17 cellular contexts compared by ENCODE assay signal in genomic region chr6:11754625-11755289, GRCh38. TPM values are rescaled to one million over a fixed set of nuclear protein-coding genes. Genes with fewer than 3 reads are reported as not detected.
DNase-seq lines count a peak whose midpoint lies in the region; ATAC-seq and TF ChIP-seq lines count a peak whose summit lies in the region.
"Had no signal": no experiment of that assay in that cellular context is flagged by ENCODE, and none has a peak within 500 bp of the region (broad histone marks: within the 10 kb centered on the region; RNA-seq: fewer than 3 reads in every experiment).

No MANE protein-coding gene starts in this region.

- TF ChIP-seq CTCF in Peyer's patch (IDR thresholded peaks at IDR 0.05) (no peak), fibroblast of lung (conservative IDR thresholded peaks at IDR 0.05 in 1 of 2, IDR thresholded peaks at IDR 0.05 in 1 of 2; ENCODE audit: low read depth in 1 of 2, low read length in 2 of 2) (no peak)

- no peaks in the 10 kb centered on the region for H3K36me3 ChIP-seq in GM23248 (ENCODE audit: low read depth)
- H3K36me3 ChIP-seq in Peyer's patch, result no peaks in the 10 kb centered on the region
- no peaks in the 10 kb centered on the region for H3K36me3 ChIP-seq in fibroblast of lung (ENCODE audit: control insufficient read depth, insufficient read depth, low read length)
- no peaks in the 10 kb centered on the region for H3K36me3 ChIP-seq in skeletal muscle satellite cell (ENCODE audit: insufficient read depth, low read length)
- H3K36me3 ChIP-seq: ascending aorta, HAP-1, left lung had no signal

- no peaks in the 10 kb centered on the region for H3K9me3 ChIP-seq in GM23248 (ENCODE audit: low read depth)
- H3K9me3 ChIP-seq in Peyer's patch, result no peaks in the 10 kb centered on the region
- no peaks in the 10 kb centered on the region for H3K9me3 ChIP-seq in fibroblast of lung (ENCODE audit: control insufficient read depth, insufficient read depth, low read depth, low read length)
- H3K9me3 ChIP-seq in skeletal muscle satellite cell (replicated peaks; ENCODE audit: low read length), result no peaks in the 10 kb centered on the region
- H3K9me3 ChIP-seq: ascending aorta, HAP-1, testis had no signal

- H3K4me3 ChIP-seq in GM23248, result peak overlapping the region; percentile 36
- H3K4me3 ChIP-seq in Peyer's patch, result no peak overlapping the region
- no peak overlapping the region for H3K4me3 ChIP-seq in fibroblast of lung (replicated peaks in 1 of 4; ENCODE audit: control extremely low read depth in 1 of 4, insufficient read depth in 1 of 4, low read depth in 3 of 4, low read length in 4 of 4)
- H3K4me3 ChIP-seq in skeletal muscle satellite cell (ENCODE audit: low read length), result no peak overlapping the region
- H3K4me3 ChIP-seq: ascending aorta; BLaER1 treated with 17β-estradiol and CSF1 and Interleukin-3, amounts not matched to agents 10 nM and 100 nM; dorsolateral prefrontal cortex; HAP-1; left lung; testis had no signal

- no peaks in the 10 kb centered on the region for H3K79me2 ChIP-seq in GM23248 (ENCODE audit: insufficient read depth)
- H3K79me2 ChIP-seq in fibroblast of lung (ENCODE audit: control insufficient read depth, insufficient read depth, low read length), result no peaks in the 10 kb centered on the region

- 7 to 8% methylated on average over 7 of the region's 7 CpGs for WGBS in GM23248 (ENCODE audit: low coverage in 1 of 2, low lambda C conversion rate in 2 of 2, missing lambda C conversion rate in 2 of 2), 2 experiments

- ATAC-seq in GM18519 (IDR thresholded peaks at IDR 0.05; ENCODE audit: low FRiP score, unreplicated experiment) (no peak), HG03354 (IDR thresholded peaks at IDR 0.05; ENCODE audit: poor library complexity, severe bottlenecking, unreplicated experiment) (no peak)
- ATAC-seq: left lung had no signal

- peaks cover 24% of the 10 kb centered on the region for H3F3A ChIP-seq in GM23248 (ENCODE audit: insufficient read depth)

- no peaks in the 10 kb centered on the region for H3K27me3 ChIP-seq in GM23248 (replicated peaks; ENCODE audit: insufficient read depth)
- H3K27me3 ChIP-seq in Peyer's patch, result no peaks in the 10 kb centered on the region
- H3K27me3 ChIP-seq in fibroblast of lung (ENCODE audit: control insufficient read depth, insufficient read depth, low read length), result no peaks in the 10 kb centered on the region
- H3K27me3 ChIP-seq in skeletal muscle satellite cell (ENCODE audit: control insufficient read depth, insufficient read depth, low read length), result no peaks in the 10 kb centered on the region
- H3K27me3 ChIP-seq: ascending aorta; BLaER1 treated with 17β-estradiol and CSF1 and Interleukin-3, amounts not matched to agents 10 nM and 100 nM; dorsolateral prefrontal cortex; left lung; testis had no signal

- H2AFZ ChIP-seq in GM23248, result peak overlapping the region; percentile 71
- H2AFZ ChIP-seq in fibroblast of lung (ENCODE audit: low read length), result no peak overlapping the region

- H3K4me1 ChIP-seq in GM23248 (ENCODE audit: insufficient read depth) (peaks cover 22% of the 10 kb centered on the region), Peyer's patch (peaks cover 0 to 20% (median 0%) of the 10 kb centered on the region in 4 donors), fibroblast of lung (ENCODE audit: control insufficient read depth, extremely low read depth, insufficient read depth, low read length) (no peaks in the 10 kb centered on the region), skeletal muscle satellite cell (ENCODE audit: control insufficient read depth, insufficient read depth, low read length) (peaks cover 15% of the 10 kb centered on the region)
- H3K4me1 ChIP-seq: ascending aorta, HAP-1, left lung, testis had no signal

- H3K4me2 ChIP-seq in GM23248 (ENCODE audit: unreplicated experiment) (peak overlapping the region; percentile 75), fibroblast of lung (ENCODE audit: extremely low read depth, insufficient read depth, low read length) (no peak overlapping the region), skeletal muscle satellite cell (ENCODE audit: low read length) (no peak overlapping the region)
- H3K4me2 ChIP-seq: BLaER1 treated with 17β-estradiol and CSF1 and Interleukin-3, amounts not matched to agents 10 nM and 100 nM had no signal

- no peaks in the 10 kb centered on the region for H3K9me2 ChIP-seq in GM23248 (ENCODE audit: insufficient read depth)

- H4K20me1 ChIP-seq in GM23248 (ENCODE audit: insufficient read depth) (no peaks in the 10 kb centered on the region), fibroblast of lung (ENCODE audit: control insufficient read depth, extremely low read depth, insufficient read depth, low read length) (no peaks in the 10 kb centered on the region)
- H4K20me1 ChIP-seq: BLaER1 treated with 17β-estradiol and CSF1 and Interleukin-3, amounts not matched to agents 10 nM and 100 nM had no signal

- no peak for TF ChIP-seq POLR2A in Peyer's patch (IDR thresholded peaks at IDR 0.05)

- H3K9ac ChIP-seq in GM23248, result peak overlapping the region; percentile 77
- no peak overlapping the region for H3K9ac ChIP-seq in fibroblast of lung (ENCODE audit: insufficient read depth, low read length)
- H3K9ac ChIP-seq in skeletal muscle satellite cell (ENCODE audit: low read depth, low read length), result peak overlapping the region; percentile 41
- H3K9ac ChIP-seq: BLaER1 treated with 17β-estradiol and CSF1 and Interleukin-3, amounts not matched to agents 10 nM and 100 nM had no signal

- in situ Hi-C loops in GM23248 (cut with MboI), result no loop called here

- H3K27ac ChIP-seq in GM23248 (peak overlapping the region; percentile 93), Peyer's patch (peak overlapping the region in 3 of 4 donors; percentile 4 to 15 (median 11)), fibroblast of lung (ENCODE audit: insufficient read depth, low read length) (peak overlapping the region; percentile 7)
- H3K27ac ChIP-seq: BLaER1 treated with 17β-estradiol and CSF1 and Interleukin-3, amounts not matched to agents 10 nM and 100 nM; dorsolateral prefrontal cortex; left lung; testis had no signal

- DNase-seq in GM23248 (peak; percentile 93), Peyer's patch (no peak), fibroblast of lung (ENCODE audit: low read depth in 2 of 2) (peak in 1 of 2 donors; percentile 65), DMS53 (lab: John Stamatoyannopoulos, UW) (no peak)
- DNase-seq: activated CD4-positive, CD25-positive, alpha-beta regulatory T cell; activated gamma-delta T cell; dorsolateral prefrontal cortex; left lung; NCI-H774; testis had no signal

RNA-seq across cellular contexts. Expression of gene ADTRP, which starts 23.8 kb away (rescaled TPM):
- 0.63 and 1.3 TPM in 2 replicates for total RNA-seq in GM23248 (2014; rRNA removed; shearing (Covaris generic))
- polyA plus RNA-seq in GM23248 (2016; fragmentation: Nextera tagmentation; extraction: Ambion mirVana), result 2.6 and 3.4 TPM in 2 replicates
- total RNA-seq in Peyer's patch, result 100 to 1,000 TPM in 3 of 4 donors, 10 to 100 TPM in 1; 33.8 to 187 (median 133) TPM
- 1.3 and 1.7 TPM in 2 replicates for total RNA-seq in fibroblast of lung
- polyA plus RNA-seq in fibroblast of lung, result 0.23 and 1.1 TPM in 2 replicates
- 0.47 and 0.76 TPM in 2 replicates for polyA plus RNA-seq in fibroblast of lung (2012)
- polyA minus RNA-seq in fibroblast of lung (ENCODE audit: low replicate concordance), result not detected in 2 replicates
- total RNA-seq in skeletal muscle satellite cell (2012; rRNA removed), result 10.3 and 12.9 TPM in 2 replicates
- total RNA-seq: ascending aorta, progenitor cell of endocrine pancreas had no signal

Comparison
In these comparisons a context has a peak if more than half of its experiments do, and no peak if none do; other contexts are left out.
1. H3K27ac ChIP-seq: peak in every context shown above with its lines; median percentile 93 in GM23248; 11 in Peyer's patch; 7 in fibroblast of lung.
2. RNA of gene ADTRP, which starts 23.8 kb away (total RNA-seq): 33.8 to 187 TPM in Peyer's patch; 1.3 to 1.7 TPM in fibroblast of lung and 0.63 to 1.3 TPM in GM23248; every median in the first group is over 10 times any median in the second.